9 cellular contexts compared by ENCODE assay signal in the genomic region with DNA sequence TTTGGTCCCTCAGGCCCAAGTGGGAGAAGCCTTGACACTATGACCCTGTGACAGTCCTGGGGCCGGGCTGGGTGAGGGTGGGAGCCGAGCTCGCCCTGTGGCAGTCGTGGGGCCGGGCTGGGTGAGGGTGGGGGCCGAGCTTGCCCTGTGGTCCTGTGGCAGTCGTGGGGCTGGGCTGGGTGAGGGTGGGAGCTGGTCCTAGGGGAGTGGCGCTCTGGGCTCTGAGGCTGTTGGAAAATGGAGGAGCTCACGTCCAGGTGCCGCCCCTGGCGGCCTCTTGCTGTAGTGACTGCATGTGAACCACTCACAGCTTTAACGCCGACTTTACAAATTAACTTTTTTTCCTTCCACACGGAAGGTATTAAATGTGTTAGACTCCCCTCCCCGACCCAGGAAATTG.
A peak's percentile ranks its signal among the peaks of the same experiment; 100 is the strongest.
DNase-seq lines count a peak whose midpoint lies in the region; ATAC-seq and TF ChIP-seq lines count a peak whose summit lies in the region.
"Had no signal": no experiment of that assay in that cellular context is flagged by ENCODE, and none has a peak within 500 bp of the region (broad histone marks: within the 10 kb centered on the region; RNA-seq: fewer than 3 reads in every experiment).

No MANE protein-coding gene starts in this region.

- DNase-seq in ACHN (peak; percentile 29), RPMI8226 (peak; percentile 49), epithelial cell of esophagus (ENCODE audit: low read depth) (no peak), osteocyte (ENCODE audit: extremely low spot score, unreplicated experiment) (peak; percentile 57), NCI-H226 (no peak), DMS79 treated with DMSO at 0.1 percent for 48 hours (lab: John Stamatoyannopoulos, UW) (no peak)

- in situ Hi-C loops in ACHN (cut with HindIII; ENCODE audit: low pct_ligation_motif_present, low pct_unique_long_range_greater_than_20kb, low sequenced_read_pairs): no loop called here

- H3K4me1 Mint-ChIP-seq in osteocyte (ENCODE audit: unreplicated experiment): peaks cover 9% of the 10 kb centered on the region

- no peak overlapping the region for H3K4me3 ChIP-seq in epithelial cell of esophagus (ENCODE audit: low read length)

- no peak overlapping the region for H3K27ac Mint-ChIP-seq in osteocyte (ENCODE audit: unreplicated experiment)
- H3K27ac Mint-ChIP-seq: activated naive CD4-positive, alpha-beta T cell treated with anti-CD3 and anti-CD28 coated beads, Interleukin-2, amount 50 U/mL, for 72 hours had no signal

- no peaks in the 10 kb centered on the region for H3K9me3 Mint-ChIP-seq in osteocyte (ENCODE audit: unreplicated experiment)
- H3K9me3 Mint-ChIP-seq: activated naive CD4-positive, alpha-beta T cell treated with anti-CD3 and anti-CD28 coated beads, Interleukin-2, amount 50 U/mL, for 72 hours had no signal

- ATAC-seq in GM18867 (IDR thresholded peaks at IDR 0.05; ENCODE audit: unreplicated experiment) (peak; percentile 78), HG03439 (IDR thresholded peaks at IDR 0.05; ENCODE audit: unreplicated experiment) (no peak)

- H3K36me3 Mint-ChIP-seq in osteocyte (ENCODE audit: unreplicated experiment): no peaks in the 10 kb centered on the region
- H3K36me3 Mint-ChIP-seq: activated naive CD4-positive, alpha-beta T cell treated with anti-CD3 and anti-CD28 coated beads, Interleukin-2, amount 50 U/mL, for 72 hours had no signal

- no peak overlapping the region for H3K4me3 Mint-ChIP-seq in osteocyte (ENCODE audit: unreplicated experiment)

- TF ChIP-seq CTCF in epithelial cell of esophagus (IDR thresholded peaks at IDR 0.05; ENCODE audit: insufficient read depth, low read depth, low read length, missing control alignments) (peak; percentile 15), osteocyte (IDR thresholded peaks at IDR 0.05) (peak; percentile 57)

- H3K27me3 Mint-ChIP-seq in osteocyte (ENCODE audit: unreplicated experiment): no peaks in the 10 kb centered on the region

Comparison
In these comparisons a context has a peak if more than half of its experiments do, and no peak if none do; other contexts are left out.
1. DNase-seq: peak in ACHN (single experiment), RPMI8226 (single experiment) and osteocyte (single experiment); none in epithelial cell of esophagus (single experiment), NCI-H226 (single experiment) and DMS79 treated with DMSO at 0.1 percent for 48 hours (single experiment).